9 cellular contexts compared by ENCODE assay signal in the genomic region with DNA sequence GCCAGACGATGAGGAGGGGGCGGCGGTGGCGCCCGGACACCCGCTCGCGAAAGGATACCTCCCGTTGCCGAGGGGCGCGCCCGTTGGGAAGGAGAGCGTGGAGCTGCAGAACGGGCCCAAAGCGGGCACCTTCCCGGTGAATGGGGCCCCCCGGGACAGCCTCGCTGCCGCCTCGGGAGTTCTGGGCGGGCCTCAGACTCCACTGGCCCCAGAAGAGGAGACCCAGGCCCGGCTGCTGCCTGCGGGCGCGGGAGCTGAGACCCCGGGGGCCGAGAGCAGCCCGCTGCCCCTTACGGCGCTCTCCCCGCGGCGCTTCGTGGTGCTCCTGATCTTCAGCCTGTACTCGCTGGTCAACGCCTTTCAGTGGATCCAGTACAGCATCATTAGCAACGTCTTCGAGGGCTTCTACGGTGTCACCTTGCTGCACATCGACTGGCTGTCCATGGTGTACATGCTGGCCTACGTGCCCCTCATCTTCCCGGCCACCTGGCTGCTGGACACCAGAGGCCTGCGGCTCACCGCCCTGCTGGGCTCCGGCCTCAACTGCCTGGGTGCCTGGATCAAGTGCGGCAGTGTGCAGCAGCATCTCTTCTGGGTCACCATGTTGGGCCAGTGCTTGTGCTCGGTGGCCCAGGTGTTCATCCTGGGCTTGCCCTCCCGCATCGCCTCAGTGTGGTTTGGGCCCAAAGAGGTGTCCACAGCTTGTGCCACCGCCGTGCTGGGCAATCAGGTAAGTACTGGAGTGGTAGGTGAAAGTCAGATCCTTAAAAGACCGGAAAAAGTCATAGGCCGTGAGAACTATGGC. TPM values are rescaled to one million over a fixed set of nuclear protein-coding genes. Genes with fewer than 3 reads are reported as not detected.
A peak's percentile ranks its signal among the peaks of the same experiment; 100 is the strongest.
DNase-seq lines count a peak whose midpoint lies in the region; ATAC-seq and TF ChIP-seq lines count a peak whose summit lies in the region.
"Had no signal": no experiment of that assay in that cellular context is flagged by ENCODE, and none has a peak within 500 bp of the region (broad histone marks: within the 10 kb centered on the region; RNA-seq: fewer than 3 reads in every experiment).

No MANE protein-coding gene starts in this region.

- peak overlapping the region; percentile 79 to 100 (median 98) for H3K4me2 ChIP-seq in BLaER1 treated with 17β-estradiol and CSF1 and Interleukin-3, amounts not matched to agents 10 nM and 100 nM
- H3K4me2 ChIP-seq in OCI-LY1 (ENCODE audit: low read length): peak overlapping the region; percentile 90

- H3K9ac ChIP-seq in BLaER1 treated with 17β-estradiol and CSF1 and Interleukin-3, amounts not matched to agents 10 nM and 100 nM: peak overlapping the region; percentile 86 to 93 (median 90)
- H3K9ac ChIP-seq in OCI-LY1 (ENCODE audit: low read length): peak overlapping the region; percentile 88

- peak; percentile 14 for ATAC-seq in GM18868 (IDR thresholded peaks at IDR 0.05; ENCODE audit: unreplicated experiment)
- ATAC-seq in HG03066 (IDR thresholded peaks at IDR 0.05; ENCODE audit: low read depth, unreplicated experiment): peak; percentile 17
- ATAC-seq in right cardiac atrium: peak; percentile 39 to 48
- no peak for ATAC-seq in HG03378 (IDR thresholded peaks at IDR 0.05; ENCODE audit: unreplicated experiment)

- peak overlapping the region; percentile 83 to 99 (median 91) for H3K4me3 ChIP-seq in BLaER1 treated with 17β-estradiol and CSF1 and Interleukin-3, amounts not matched to agents 10 nM and 100 nM
- H3K4me3 ChIP-seq in OCI-LY1 (ENCODE audit: low read depth, low read length, poor library complexity, severe bottlenecking) (peak overlapping the region; percentile 91), right cardiac atrium (ENCODE audit: low read length) (peak overlapping the region; percentile 79), prostate gland (peak overlapping the region; percentile 75 to 98)

- peaks cover 0 to 49% (median 12%) of the 10 kb centered on the region in 11 experiments; a peak in 10 of 22 replicates for H4K20me1 ChIP-seq in BLaER1 treated with 17β-estradiol and CSF1 and Interleukin-3, amounts not matched to agents 10 nM and 100 nM
- H4K20me1 ChIP-seq in OCI-LY1 (ENCODE audit: insufficient read depth, low read length): no peaks in the 10 kb centered on the region

- peak overlapping the region; percentile 71 to 92 (median 84) for H3K27ac ChIP-seq in BLaER1 treated with 17β-estradiol and CSF1 and Interleukin-3, amounts not matched to agents 10 nM and 100 nM
- H3K27ac ChIP-seq in OCI-LY1 (ENCODE audit: low read depth, low read length, poor library complexity, severe bottlenecking) (peak overlapping the region; percentile 11), angular gyrus (ENCODE audit: low read depth, low read length) (peak overlapping the region; percentile 66), right cardiac atrium (ENCODE audit: low read length) (peak overlapping the region; percentile 47), prostate gland (peak overlapping the region; percentile 85 to 91)

- H2AFZ ChIP-seq in OCI-LY1 (ENCODE audit: low read length): no peak overlapping the region

- TF ChIP-seq CTCF in OCI-LY1 (IDR thresholded peaks at IDR 0.05; ENCODE audit: low read length) (no peak), prostate gland (IDR thresholded peaks at IDR 0.05) (no peak)

- peaks cover 33 to 52% (median 39%) of the 10 kb centered on the region in 10 experiments for H3K4me1 ChIP-seq in BLaER1 treated with 17β-estradiol and CSF1 and Interleukin-3, amounts not matched to agents 10 nM and 100 nM
- H3K4me1 ChIP-seq in OCI-LY1 (ENCODE audit: insufficient read depth, low read length, severe bottlenecking) (peaks cover 51% of the 10 kb centered on the region), right cardiac atrium (ENCODE audit: control insufficient read depth, insufficient read depth, low read length) (peaks cover 5% of the 10 kb centered on the region), prostate gland (replicated peaks) (peaks cover 3% of the 10 kb centered on the region)

- H3K79me2 ChIP-seq in OCI-LY1 (ENCODE audit: insufficient read depth, low read length): peaks cover 37% of the 10 kb centered on the region

- H3K36me3 ChIP-seq in BLaER1 treated with 17β-estradiol and CSF1 and Interleukin-3, amounts not matched to agents 10 nM and 100 nM: peaks cover 2 to 37% (median 25%) of the 10 kb centered on the region in 11 experiments; a peak in 20 of 22 replicates
- H3K36me3 ChIP-seq in OCI-LY1 (ENCODE audit: insufficient read depth, low read length) (peaks cover 35% of the 10 kb centered on the region), prostate gland (no peaks in the 10 kb centered on the region)

- 4% methylated on average over 54 of the region's 54 CpGs for WGBS in right cardiac atrium
- 6% methylated on average over 29 of the region's 54 CpGs for WGBS in prostate gland

- peaks cover 0 to 15% (median 7%) of the 10 kb centered on the region in 11 experiments; a peak in 11 of 22 replicates for H3K9me3 ChIP-seq in BLaER1 treated with 17β-estradiol and CSF1 and Interleukin-3, amounts not matched to agents 10 nM and 100 nM (replicated peaks in 1 of 11)
- H3K9me3 ChIP-seq in OCI-LY1 (ENCODE audit: low read length) (no peaks in the 10 kb centered on the region), right cardiac atrium (ENCODE audit: control insufficient read depth, low read length) (no peaks in the 10 kb centered on the region), prostate gland (no peaks in the 10 kb centered on the region)

- no peaks in the 10 kb centered on the region for H3K27me3 ChIP-seq in BLaER1 treated with 17β-estradiol and CSF1 and Interleukin-3, amounts not matched to agents 10 nM and 100 nM
- H3K27me3 ChIP-seq in OCI-LY1 (ENCODE audit: insufficient read depth, low read length): no peaks in the 10 kb centered on the region
- no peaks in the 10 kb centered on the region for H3K27me3 ChIP-seq in right cardiac atrium (ENCODE audit: control insufficient read depth, insufficient read depth)
- no peaks in the 10 kb centered on the region for H3K27me3 ChIP-seq in prostate gland (replicated peaks; ENCODE audit: insufficient read depth)

- H3K9me2 ChIP-seq in OCI-LY1 (ENCODE audit: low read depth, low read length): no peaks in the 10 kb centered on the region

- DNase-seq in right cardiac atrium (peak; percentile 16 to 60 (median 55)), prostate gland (ENCODE audit: low spot score) (peak; percentile 14)

- intact Hi-C loops in right cardiac atrium (cut with DNase I) (no loop called here), prostate gland (cut with DNase I) (no loop called here)

- no peak for TF ChIP-seq POLR2A in prostate gland (IDR thresholded peaks at IDR 0.05)

- H3F3A ChIP-seq in OCI-LY1 (ENCODE audit: insufficient read depth, low read length): no peaks in the 10 kb centered on the region

RNA-seq across cellular contexts. Expression of a gene that starts 0.6 kb away (rescaled TPM):
- total RNA-seq in right cardiac atrium (1 to 10 TPM; 2.5 to 4.7 (median 3.3) TPM), prostate gland (10 to 100 TPM; 11.1 to 13.4 TPM)
- 1.1 TPM for polyA plus RNA-seq in right cardiac atrium

RNA-seq across cellular contexts. Expression of a gene that starts 11.2 kb away (rescaled TPM):
- not detected for total RNA-seq in right cardiac atrium
- polyA plus RNA-seq in right cardiac atrium: not detected
- not detected for total RNA-seq in prostate gland
- total RNA-seq: T-helper 1 cell treated with Interleukin-12 subunit alpha and Interleukin-12 subunit beta and Interleukin-4 antibody, amounts not matched to agents 30 ng/mL and 1 ng/mL, for 36 hours had no signal

Comparison
In these comparisons a context has a peak if more than half of its experiments do, and no peak if none do; other contexts are left out.
1. H3K27ac ChIP-seq: peak in every context shown above with its lines; median percentile 88 in prostate gland; 84 in BLaER1 treated with 17β-estradiol and CSF1 and Interleukin-3, amounts not matched to agents 10 nM and 100 nM; 66 in angular gyrus; 47 in right cardiac atrium; 11 in OCI-LY1.